In the genomic region with DNA sequence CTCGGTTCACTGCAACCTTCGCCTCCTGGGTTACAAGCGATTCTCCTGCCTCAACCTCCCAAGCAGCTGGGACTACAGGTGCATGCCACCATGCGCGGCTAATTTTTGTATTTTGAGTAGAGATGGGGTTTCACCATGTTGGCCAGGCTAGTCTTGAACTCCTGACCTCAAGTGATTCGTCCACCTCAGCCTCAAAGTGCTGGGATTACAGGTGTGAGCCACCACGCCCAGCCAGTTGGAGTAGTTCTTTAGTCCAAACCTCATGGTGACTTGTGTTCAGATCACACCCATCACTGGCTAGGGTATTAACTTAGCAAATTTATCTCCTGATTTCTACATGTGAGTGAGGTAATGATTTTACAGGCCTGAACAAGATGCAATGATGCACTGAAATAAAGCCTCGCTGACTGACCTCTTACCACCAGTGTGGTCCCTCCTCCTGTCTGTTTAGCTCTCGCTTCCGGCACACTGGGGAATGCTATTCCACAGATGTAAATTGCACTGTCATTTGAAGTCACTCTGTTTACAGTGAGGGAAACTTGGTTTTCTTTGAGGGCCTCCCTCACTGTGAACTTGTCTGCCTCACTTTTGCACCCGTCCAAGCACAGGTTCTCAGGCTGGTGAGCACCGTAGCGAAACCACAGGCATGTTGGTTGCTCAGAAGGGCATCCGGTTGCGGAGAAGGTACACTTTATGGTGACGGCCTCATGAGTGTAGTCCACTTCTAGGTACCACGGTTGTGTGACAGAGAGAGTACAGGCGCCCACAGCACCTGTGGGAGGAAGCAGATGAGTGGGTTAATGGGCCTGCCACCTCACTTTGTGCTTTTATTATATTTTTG, we compare ENCODE assay signal across 9 cellular contexts. TPM values are rescaled to one million over a fixed set of nuclear protein-coding genes. Genes with fewer than 3 reads are reported as not detected.
DNase-seq lines count a peak whose midpoint lies in the region; ATAC-seq and TF ChIP-seq lines count a peak whose summit lies in the region.
"Had no signal": no experiment of that assay in that cellular context is flagged by ENCODE, and none has a peak within 500 bp of the region (broad histone marks: within the 10 kb centered on the region; RNA-seq: fewer than 3 reads in every experiment).

No MANE protein-coding gene starts in this region.

- peaks cover 2% of the 10 kb centered on the region for H3K36me3 Mint-ChIP-seq in activated naive CD4-positive, alpha-beta T cell treated with anti-CD3 and anti-CD28 coated beads for 36 hours (ENCODE audit: low read depth)
- H3K36me3 Mint-ChIP-seq in H9 (ENCODE audit: insufficient read depth in 1 of 3, low read depth in 3 of 3) = no peaks in the 10 kb centered on the region; a peak in 1 of 7 replicates

- H3K14ac ChIP-seq in H9 (ENCODE audit: insufficient read depth, low read length) = no peak overlapping the region

- no peaks in the 10 kb centered on the region for H3K9me3 ChIP-seq in Karpas-422 (ENCODE audit: low read length)
- H3K9me3 ChIP-seq in H9 (ENCODE audit: control insufficient read depth, low read depth, low read length) = no peaks in the 10 kb centered on the region

- H3K79me2 ChIP-seq in Karpas-422 (ENCODE audit: low read length) (peaks cover 47% of the 10 kb centered on the region), H9 (ENCODE audit: insufficient read depth, low read length) (peaks cover 1% of the 10 kb centered on the region; the same call in 1 of the 2 replicates)

- H3K9me3 Mint-ChIP-seq in activated naive CD4-positive, alpha-beta T cell treated with anti-CD3 and anti-CD28 coated beads for 36 hours = no peaks in the 10 kb centered on the region
- no peaks in the 10 kb centered on the region for H3K9me3 Mint-ChIP-seq in H9

- no peak overlapping the region for H2BK5ac ChIP-seq in H9 (ENCODE audit: insufficient read length, low read length)

- ATAC-seq in GM21576 (IDR thresholded peaks at IDR 0.05; ENCODE audit: unreplicated experiment) = peak; percentile 87

- H3K36me3 ChIP-seq in Karpas-422 (ENCODE audit: insufficient read depth, low read length) = no peaks in the 10 kb centered on the region

- TF ChIP-seq CTCF in H9 (conservative IDR thresholded peaks at IDR 0.05) = no peak

- H3K4me1 Mint-ChIP-seq in activated naive CD4-positive, alpha-beta T cell treated with anti-CD3 and anti-CD28 coated beads for 36 hours (ENCODE audit: low read depth) = peaks cover 49% of the 10 kb centered on the region
- H3K4me1 Mint-ChIP-seq in H9 = no peaks in the 10 kb centered on the region

- H2BK20ac ChIP-seq in H9 (ENCODE audit: low read depth, low read length, poor library complexity, severe bottlenecking) = no peak overlapping the region

- no peak overlapping the region for H2AFZ ChIP-seq in Karpas-422 (ENCODE audit: low read length)
- no peak overlapping the region for H2AFZ ChIP-seq in H9 (ENCODE audit: low read length)

- H4K8ac ChIP-seq in H9 (replicated peaks; ENCODE audit: insufficient read length, low read depth, low read length) = no peak overlapping the region

- no CpG with 5 or more reads among the region's 18 CpGs for whole genome bisulfite sequencing in H9 (ENCODE audit: extremely low coverage, insufficient read length, low lambda C conversion rate)

- H4K20me1 ChIP-seq in Karpas-422 (ENCODE audit: insufficient read depth, low read depth, low read length) (no peaks in the 10 kb centered on the region), H9 (ENCODE audit: control insufficient read depth, insufficient read depth, insufficient read length) (no peaks in the 10 kb centered on the region)

- H2BK120ac ChIP-seq in H9 (ENCODE audit: low read depth, low read length, poor library complexity, severe bottlenecking) = no peak overlapping the region

- no peaks in the 10 kb centered on the region for H3K23me2 ChIP-seq in H9 (ENCODE audit: insufficient read length, low read depth, low read length, poor library complexity, severe bottlenecking)

- H2AK5ac ChIP-seq in H9 (ENCODE audit: insufficient read length, low read length) = no peak overlapping the region

- H3K9me2 ChIP-seq in Karpas-422 (replicated peaks; ENCODE audit: insufficient read depth, low read length) = no peaks in the 10 kb centered on the region

- H3K4me2 ChIP-seq in Karpas-422 (ENCODE audit: low read depth, low read length, poor library complexity, severe bottlenecking) = peak overlapping the region; percentile 79
- H3K4me2 ChIP-seq in H9 (ENCODE audit: insufficient read depth, insufficient read length, low read length) = no peak overlapping the region

- H3K4me1 ChIP-seq in Karpas-422 (ENCODE audit: low read length) (peaks cover 100% of the 10 kb centered on the region), H9 (ENCODE audit: insufficient read depth, low read length) (no peaks in the 10 kb centered on the region)

- H3T11ph ChIP-seq in H9 (ENCODE audit: low read length) = no peak overlapping the region

- H3K4me3 Mint-ChIP-seq in activated naive CD4-positive, alpha-beta T cell treated with anti-CD3 and anti-CD28 coated beads for 36 hours = peak overlapping the region; percentile 25
- no peak overlapping the region for H3K4me3 Mint-ChIP-seq in H9

- no peak overlapping the region for H4K5ac ChIP-seq in H9 (ENCODE audit: insufficient read length, low read depth, low read length)

- in situ Hi-C loops in Caki2 (cut with HindIII; ENCODE audit: low pct_unique_long_range_greater_than_20kb, low sequenced_read_pairs) = no loop called here

- H3K18ac ChIP-seq in H9 (ENCODE audit: insufficient read length, low read depth, low read length) = no peak overlapping the region

- H3K56ac ChIP-seq in H9 (ENCODE audit: insufficient read length, low read depth, low read length) = no peak overlapping the region

- H2BK12ac ChIP-seq in H9 (ENCODE audit: insufficient read length, low read depth, low read length) = no peak overlapping the region

- H2BK15ac ChIP-seq in H9 (ENCODE audit: low read depth, low read length) = no peak overlapping the region

- H3K27ac ChIP-seq in Karpas-422 (ENCODE audit: low read length) = peak overlapping the region; percentile 97
- H3K27ac ChIP-seq in H9 (ENCODE audit: insufficient read length, low read depth, low read length) = no peak overlapping the region

- no peaks in the 10 kb centered on the region for H3K27me3 ChIP-seq in Karpas-422 (ENCODE audit: low read length)
- no peaks in the 10 kb centered on the region for H3K27me3 ChIP-seq in H9 (ENCODE audit: insufficient read depth, low read length)

- intact Hi-C loops in activated naive CD4-positive, alpha-beta T cell treated with anti-CD3 and anti-CD28 coated beads for 36 hours (cut with micrococcal nuclease) = loop anchor here (1.0 to 2.0 kb wide), 2 partner anchors 14 to 548 kb away; no protein-coding TSS in a partner anchor

- CTCF ChIA-PET in activated naive CD4-positive, alpha-beta T cell treated with anti-CD3 and anti-CD28 coated beads for 36 hours (lab: Charles Lee) = interaction anchor here (0.8 to 8.5 kb wide), 3 partner anchors 10 to 46 kb away, joined by 3 to 61 read pairs (median 4); no protein-coding TSS in a partner anchor

- no peaks in the 10 kb centered on the region for H3K79me1 ChIP-seq in H9 (ENCODE audit: insufficient read depth, low read depth, low read length, poor library complexity, severe bottlenecking)

- no peak overlapping the region for H3K4ac ChIP-seq in H9 (ENCODE audit: low read depth, low read length)

- no peaks in the 10 kb centered on the region for H3K27me3 Mint-ChIP-seq in activated naive CD4-positive, alpha-beta T cell treated with anti-CD3 and anti-CD28 coated beads for 36 hours (ENCODE audit: low read depth)
- H3K27me3 Mint-ChIP-seq in H9 (ENCODE audit: low read depth) = no peaks in the 10 kb centered on the region

- H3K9ac ChIP-seq in Karpas-422 (ENCODE audit: low read length) (peak overlapping the region; percentile 69), H9 (ENCODE audit: extremely low read depth, insufficient read length, low read length) (no peak overlapping the region)

- H3K4me3 ChIP-seq in Karpas-422 (ENCODE audit: low read length) = peak overlapping the region; percentile 53

- no peak overlapping the region for H4K91ac ChIP-seq in H9 (ENCODE audit: insufficient read length, low read depth, low read length)

- peak overlapping the region; percentile 76 for H3K27ac Mint-ChIP-seq in activated naive CD4-positive, alpha-beta T cell treated with anti-CD3 and anti-CD28 coated beads for 36 hours
- 0 out of 7 replicates have a peak overlapping the region, but pooled peaks of 1 of the 3 experiments have one; percentile 0 for H3K27ac Mint-ChIP-seq in H9

- DNase-seq in Caki2 (ENCODE audit: low read depth) (peak; percentile 12), Karpas-422 (peak; percentile 82), hepatic stellate cell (ENCODE audit: low spot score) (no peak), MV-4-11 (lab: John Stamatoyannopoulos, UW) (no peak), H9 (no peak)
- peak; percentile 91 for DNase-seq in activated naive CD4-positive, alpha-beta T cell treated with anti-CD3 and anti-CD28 coated beads for 36 hours
- DNase-seq in stimulated activated CD4-positive, alpha-beta T cell treated with anti-CD3 and anti-CD28 coated beads, Interleukin-4, amount 100 ng/mL, for 24 hours = peak; percentile 80

- no peak overlapping the region for H3K23ac ChIP-seq in H9 (ENCODE audit: insufficient read length, low read depth, low read length)

RNA-seq across cellular contexts. Expression of a gene that starts 5.5 kb away (rescaled TPM):
- total RNA-seq in Caki2 (2014; rRNA removed; shearing (Covaris generic); ENCODE audit: low replicate concordance) = not detected in 2 replicates
- total RNA-seq in Karpas-422 (2014; rRNA removed; shearing (Covaris generic); ENCODE audit: low replicate concordance) = 0.29 and 0.56 TPM in 2 replicates
- not detected for total RNA-seq in activated naive CD4-positive, alpha-beta T cell treated with anti-CD3 and anti-CD28 coated beads for 36 hours
- total RNA-seq in H9 (2021) = not detected in 2 replicates

RNA-seq across cellular contexts. Expression of a gene that starts 16.8 kb away (rescaled TPM):
- total RNA-seq in Caki2 (2014; rRNA removed; shearing (Covaris generic); ENCODE audit: low replicate concordance) = not detected in 2 replicates
- 0.07 TPM in 1 of 2 replicates, not detected in the other for total RNA-seq in Karpas-422 (2014; rRNA removed; shearing (Covaris generic); ENCODE audit: low replicate concordance)
- total RNA-seq in activated naive CD4-positive, alpha-beta T cell treated with anti-CD3 and anti-CD28 coated beads for 36 hours = not detected
- total RNA-seq in H9 (2021) = 0.11 and 0.13 TPM in 2 replicates
- total RNA-seq: dermis microvascular lymphatic vessel endothelial cell had no signal

RNA-seq across cellular contexts. Expression of a gene that starts 47.6 kb away (rescaled TPM):
- 238 and 278 TPM in 2 replicates for total RNA-seq in Caki2 (2014; rRNA removed; shearing (Covaris generic); ENCODE audit: low replicate concordance)
- total RNA-seq in Karpas-422 (2014; rRNA removed; shearing (Covaris generic); ENCODE audit: low replicate concordance) = 82.6 and 90.6 TPM in 2 replicates
- 10 to 100 TPM; 82.5 to 85.1 TPM for total RNA-seq in activated naive CD4-positive, alpha-beta T cell treated with anti-CD3 and anti-CD28 coated beads for 36 hours
- 108 TPM in 2 replicates for total RNA-seq in H9 (2021)

Comparison
In these comparisons a context has a peak if more than half of its experiments do, and no peak if none do; other contexts are left out.
1. DNase-seq: peak in Caki2 (single experiment), Karpas-422 (single experiment), activated naive CD4-positive, alpha-beta T cell treated with anti-CD3 and anti-CD28 coated beads for 36 hours (single experiment) and stimulated activated CD4-positive, alpha-beta T cell treated with anti-CD3 and anti-CD28 coated beads, Interleukin-4, amount 100 ng/mL, for 24 hours (single experiment); none in hepatic stellate cell (single experiment), MV-4-11 (single experiment) and H9 (single experiment).